ENCODE assay signal across 8 cellular contexts in the genomic region with DNA sequence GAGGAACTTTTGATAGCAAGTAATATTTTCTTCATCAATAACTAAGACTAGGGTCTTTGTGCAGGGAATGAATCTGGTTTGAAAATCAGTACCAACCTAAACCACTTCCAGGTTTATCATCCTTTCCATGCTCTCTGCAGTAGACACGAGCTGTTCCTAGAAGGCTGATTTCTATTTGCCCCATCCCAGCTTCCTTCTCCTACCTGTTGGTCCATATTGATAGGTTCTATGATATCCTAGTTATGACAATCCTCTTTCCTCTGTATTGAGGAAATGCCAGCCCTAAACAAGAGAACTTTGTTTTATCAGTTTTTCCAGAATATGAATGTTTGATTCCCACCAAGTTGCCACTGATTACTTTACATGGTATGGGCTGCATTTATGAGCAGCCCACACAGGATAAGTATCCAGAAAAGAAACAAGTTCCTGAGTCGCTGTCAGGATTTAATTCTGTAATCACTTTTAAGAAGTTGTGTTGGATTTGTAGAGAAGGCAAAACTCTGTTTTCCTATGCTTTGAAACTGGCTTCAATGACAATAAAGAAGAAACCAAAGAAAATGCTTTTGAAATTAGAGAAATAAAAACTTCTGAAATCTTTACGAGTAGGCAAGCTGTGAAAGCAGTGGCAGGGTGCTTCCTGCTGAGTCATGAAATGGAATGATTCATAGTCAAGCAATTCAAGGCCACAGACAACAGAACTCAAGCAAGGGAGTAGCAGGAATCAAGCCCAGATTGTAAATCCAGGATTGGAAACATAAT. TPM values are rescaled to one million over a fixed set of nuclear protein-coding genes. Genes with fewer than 3 reads are reported as not detected.
DNase-seq lines count a peak whose midpoint lies in the region; ATAC-seq and TF ChIP-seq lines count a peak whose summit lies in the region.

No MANE protein-coding gene starts in this region.

- intact Hi-C loops in Right ventricle myocardium inferior (cut with DNase I) = no loop called here
- intact Hi-C loops in cardiac septum (cut with DNase I) = no loop called here

- DNase-seq in Right ventricle myocardium inferior (ENCODE audit: missing footprints) (no peak), cardiac septum (ENCODE audit: low spot score) (no peak), SW480 (ENCODE audit: low spot score) (peak; percentile 83), epithelial cell of proximal tubule (ENCODE audit: low read depth) (peak; percentile 70), myocyte (ENCODE audit: low read depth) (peak; percentile 86), activated gamma-delta T cell (lab: John Stamatoyannopoulos, UW) (no peak), germinal center (ENCODE audit: low spot score) (no peak)

- H3K4me3 ChIP-seq in epithelial cell of proximal tubule (ENCODE audit: low read depth, low read length) = peak overlapping the region; percentile 24

- peak; percentile 86 for ATAC-seq in Right ventricle myocardium inferior
- peak; percentile 44 for ATAC-seq in HG03196 (IDR thresholded peaks at IDR 0.05; ENCODE audit: unreplicated experiment)

- TF ChIP-seq CTCF in epithelial cell of proximal tubule (conservative IDR thresholded peaks at IDR 0.05; ENCODE audit: low read depth, low read length) = no peak

RNA-seq across cellular contexts. Expression of a gene that starts 37.3 kb away (rescaled TPM):
- 30.9 TPM for total RNA-seq in Right ventricle myocardium inferior
- 30.1 TPM for total RNA-seq in cardiac septum
- 25.8 and 34.1 TPM in 2 replicates for total RNA-seq in epithelial cell of proximal tubule
- total RNA-seq in myocyte = 73.2 and 74.6 TPM in 2 replicates
- polyA plus RNA-seq in myocyte (2012) = 35.1 TPM

Comparison
In these comparisons a context has a peak if more than half of its experiments do, and no peak if none do; other contexts are left out.
1. DNase-seq: peak in SW480 (single experiment), epithelial cell of proximal tubule (single experiment) and myocyte (single experiment); none in Right ventricle myocardium inferior (single experiment), cardiac septum (single experiment), activated gamma-delta T cell (single experiment) and germinal center (single experiment).